Comparison of ENCODE assay signal across 29 cellular contexts in the genomic region with DNA sequence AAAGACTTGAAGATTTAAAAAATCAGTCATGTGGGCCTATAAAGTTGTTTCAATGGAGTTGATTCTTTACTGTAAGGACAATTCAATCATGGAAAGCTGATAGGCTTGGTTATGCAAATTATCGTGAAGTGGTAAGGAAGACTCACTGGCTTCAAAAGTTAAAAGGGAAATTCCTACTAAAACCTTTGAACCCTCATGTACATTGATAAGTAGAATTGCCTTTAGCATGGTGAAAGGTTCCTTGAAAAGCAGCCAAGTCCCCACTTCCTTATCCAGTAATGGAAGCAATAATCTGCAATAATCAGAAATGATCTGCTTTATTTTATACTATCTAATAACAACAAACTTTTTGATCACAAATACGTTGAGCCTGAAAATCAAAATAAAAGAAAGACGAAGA. TPM values are rescaled to one million over a fixed set of nuclear protein-coding genes. Genes with fewer than 3 reads are reported as not detected.
A peak's percentile ranks its signal among the peaks of the same experiment; 100 is the strongest.
DNase-seq lines count a peak whose midpoint lies in the region; ATAC-seq, FAIRE-seq and TF ChIP-seq lines count a peak whose summit lies in the region.
"Had no signal": no experiment of that assay in that cellular context is flagged by ENCODE, and none has a peak within 500 bp of the region (broad histone marks: within the 10 kb centered on the region; RNA-seq: fewer than 3 reads in every experiment).

No MANE protein-coding gene starts in this region.

- H3F3A ChIP-seq in SK-N-SH (replicated peaks; ENCODE audit: insufficient read depth), result no peaks in the 10 kb centered on the region

- H3K9me2 ChIP-seq in SK-N-SH, result no peaks in the 10 kb centered on the region

- H4K20me1 ChIP-seq in SK-N-SH (ENCODE audit: insufficient read depth) (no peaks in the 10 kb centered on the region), endothelial cell of umbilical vein (replicated peaks; ENCODE audit: control insufficient read depth, extremely low read depth, insufficient read depth, low read length) (no peaks in the 10 kb centered on the region)

- H2AFZ ChIP-seq in SK-N-SH (ENCODE audit: low read depth) (0 out of 2 replicates have a peak overlapping the region, but pooled peaks have one; percentile 49), endothelial cell of umbilical vein (ENCODE audit: low read depth, low read length) (peak overlapping the region; percentile 35)

- dilution Hi-C loops in endothelial cell of umbilical vein (cut with MboI; ENCODE audit: extremely low pct_ligation_motif_present, low sequenced_read_pairs), result no loop called here

- no peak for TF ChIP-seq RAD21 in SK-N-SH (IDR thresholded peaks at IDR 0.05; ENCODE audit: low read length)

- no peak for TF ChIP-seq CTCF in SK-N-SH (IDR thresholded peaks at IDR 0.05)
- TF ChIP-seq CTCF in endothelial cell of umbilical vein (IDR thresholded peaks at IDR 0.05; ENCODE audit: extremely low read depth in 1 of 2, insufficient read depth in 1 of 2, low read depth in 1 of 2, low read length in 2 of 2), result no peak

- H3K27ac ChIP-seq in SK-N-SH (ENCODE audit: low read depth in 2 of 2, low read length in 1 of 2) (no peak overlapping the region), endothelial cell of umbilical vein (ENCODE audit: insufficient read depth, low read depth, low read length) (no peak overlapping the region)
- H3K27ac ChIP-seq: HL-60, SJSA1 had no signal

- H3K9me3 ChIP-seq in SK-N-SH (no peaks in the 10 kb centered on the region), endothelial cell of umbilical vein (replicated peaks; ENCODE audit: control insufficient read depth, insufficient read depth, low read length) (no peaks in the 10 kb centered on the region)
- H3K9me3 ChIP-seq: BE2C, SJSA1 had no signal

- no peaks in the 10 kb centered on the region for H3K4me1 ChIP-seq in SK-N-SH (ENCODE audit: control insufficient read depth in 1 of 2, insufficient read depth in 2 of 2, low read depth in 1 of 2, low read length in 1 of 2)
- H3K4me1 ChIP-seq in endothelial cell of umbilical vein (ENCODE audit: control insufficient read depth, extremely low read depth, insufficient read depth, low read length), result peaks cover 2% of the 10 kb centered on the region
- H3K4me1 ChIP-seq: BE2C, SJSA1 had no signal

- no peak for TF ChIP-seq EP300 in SK-N-SH (IDR thresholded peaks at IDR 0.05; ENCODE audit: borderline replicate concordance in 1 of 2, low read depth in 1 of 2, low read length in 1 of 2)

- no peak overlapping the region for H3K4me3 ChIP-seq in SK-N-SH (ENCODE audit: low read depth in 2 of 2, low read length in 1 of 2)
- no peak overlapping the region for H3K4me3 ChIP-seq in endothelial cell of umbilical vein (replicated peaks in 1 of 3; ENCODE audit: insufficient read depth in 1 of 3, low read depth in 1 of 3, low read length in 3 of 3)
- H3K4me3 ChIP-seq: SJSA1 had no signal

- intact Hi-C loops in endothelial cell of umbilical vein (cut with micrococcal nuclease), result no loop called here

- no peak for TF ChIP-seq POLR2A in endothelial cell of umbilical vein (IDR thresholded peaks at IDR 0.05; ENCODE audit: low read depth, low read length)

- H3K36me3 ChIP-seq in SK-N-SH (replicated peaks in 1 of 2; ENCODE audit: control insufficient read depth in 1 of 2, insufficient read depth in 2 of 2, low read length in 1 of 2) (no peaks in the 10 kb centered on the region), endothelial cell of umbilical vein (ENCODE audit: control insufficient read depth in 2 of 2, extremely low read depth in 1 of 2, insufficient read depth in 2 of 2, low read length in 2 of 2) (no peaks in the 10 kb centered on the region)
- H3K36me3 ChIP-seq: BE2C, SJSA1 had no signal

- H3K79me2 ChIP-seq in SK-N-SH (ENCODE audit: insufficient read depth) (no peaks in the 10 kb centered on the region), endothelial cell of umbilical vein (ENCODE audit: control insufficient read depth, insufficient read depth, low read length) (no peaks in the 10 kb centered on the region)

- H3K4me2 ChIP-seq in SK-N-SH (no peak overlapping the region), endothelial cell of umbilical vein (ENCODE audit: insufficient read depth, low read length) (no peak overlapping the region)

- POLR2A ChIA-PET in SK-N-SH (lab: Yijun Ruan, JAX) (no interaction called here), endothelial cell of umbilical vein (lab: Charles Lee) (no interaction called here)

- H3K27me3 ChIP-seq in SK-N-SH (ENCODE audit: insufficient read depth) (no peaks in the 10 kb centered on the region), endothelial cell of umbilical vein (ENCODE audit: control insufficient read depth in 2 of 2, insufficient read depth in 2 of 2, low read length in 2 of 2) (no peaks in the 10 kb centered on the region)
- H3K27me3 ChIP-seq: BE2C, SJSA1 had no signal

- no TSS peak for BruUV-seq in endothelial cell of umbilical vein (replicated peaks; lab: Mats Ljungman, UMichigan)

- H3K9me1 ChIP-seq in endothelial cell of umbilical vein (replicated peaks; ENCODE audit: control insufficient read depth, extremely low read depth, insufficient read depth, low read length), result no peaks in the 10 kb centered on the region

- DNase-seq in SK-N-SH, result no peak
- peak; percentile 26 for DNase-seq in endothelial cell of umbilical vein (ENCODE audit: low read depth, low spot score)
- DNase-seq in mucosa of gallbladder (ENCODE audit: low spot score), result peak; percentile 39
- no peak for DNase-seq in stimulated activated CD4-positive, alpha-beta T cell treated with anti-CD3 and anti-CD28 coated beads, Interleukin-2, amount 100 ng/mL, for 48 hours
- no peak for DNase-seq in NCI-H128 (lab: John Stamatoyannopoulos, UW; ENCODE audit: unreplicated experiment)
- no peak for DNase-seq in putamen (ENCODE audit: low spot score)
- DNase-seq in hypothalamus (lab: John Stamatoyannopoulos, UW), result no peak
- DNase-seq: 8988T, ACHN, BE2C, DMS153, DND-41, KBM-7, MV-4-11, NCI-H1105 treated with DMSO at 0.1 percent for 48 hours, NCI-H2029 treated with DMSO at 0.1 percent for 48 hours, NCI-H446 treated with DMSO at 0.1 percent for 48 hours, NCI-H526, NCI-H82, Right ventricle myocardium superior, RPMI8226 had no signal

- peak; percentile 21 for FAIRE-seq in endothelial cell of umbilical vein (lab: Jason Lieb, UNC)
- FAIRE-seq: H54 had no signal

- 61% methylated on average over 3 of the region's 3 CpGs for WGBS in SK-N-SH (ENCODE audit: low lambda C conversion rate)

- CTCF ChIA-PET in SK-N-SH (lab: Yijun Ruan, JAX) (interaction anchor here (0.9 kb wide), 1 partner anchor 10 kb away, joined by 3 read pairs; no protein-coding TSS in a partner anchor), endothelial cell of umbilical vein (lab: Charles Lee) (interaction anchor here (1.6 kb wide), 1 partner anchor 63 kb away, joined by 4 read pairs; no protein-coding TSS in a partner anchor)

- ATAC-seq in SK-N-SH treated with all-trans-retinoic acid at 6 μM for 48 hours, result no peak

- H3K9ac ChIP-seq in SK-N-SH, result no peak overlapping the region
- no peak overlapping the region for H3K9ac ChIP-seq in endothelial cell of umbilical vein (replicated peaks; ENCODE audit: extremely low read depth, insufficient read depth, low read length)

TF ChIP-seq in SK-N-SH, 30 proteins besides CTCF, POLR2A, EP300 and RAD21 (continues in another document):
- no peak for TF ChIP-seq TCF12 (IDR thresholded peaks at IDR 0.05)
- TF ChIP-seq RCOR1 (IDR thresholded peaks at IDR 0.05; ENCODE audit: low read length), result no peak
- no peak for TF ChIP-seq MAX (IDR thresholded peaks at IDR 0.05; ENCODE audit: low read depth)

TF ChIP-seq in SK-N-SH treated with all-trans-retinoic acid at 6 μM for 48 hours, 23 proteins besides CTCF, POLR2A, EP300 and RAD21 (continues in another document):
- TF ChIP-seq ISL1 (CRISPR knock-in tag; IDR thresholded peaks at IDR 0.05), result no peak
- no peak for TF ChIP-seq ZC3H10 (CRISPR knock-in tag; IDR thresholded peaks at IDR 0.05)

TF ChIP-seq in endothelial cell of umbilical vein, 7 proteins besides CTCF, POLR2A, EP300 and RAD21:
- TF ChIP-seq POLR2AphosphoS5 (IDR thresholded peaks at IDR 0.05; ENCODE audit: insufficient read depth, low read depth, low read length) (no peak), MAX (IDR thresholded peaks at IDR 0.05; ENCODE audit: insufficient read depth, insufficient read length) (no peak), EZH2 (IDR thresholded peaks at IDR 0.05; ENCODE audit: borderline replicate concordance, low read depth, low read length, severe bottlenecking) (no peak)

RNA-seq across cellular contexts. Expression of gene CCL20, which starts 14.4 kb away (rescaled TPM):
- polyA plus RNA-seq in SK-N-SH (2012; rRNA removed), result 0.12 TPM in 1 of 2 replicates, not detected in the other
- 0.29 and 0.40 TPM in 2 replicates for polyA plus RNA-seq in SK-N-SH (2012; cell fraction: cytosol; rRNA removed)
- polyA plus RNA-seq in SK-N-SH (2012; cell fraction: nucleus; rRNA removed), result 0.19 and 0.21 TPM in 2 replicates
- 0.53 TPM in 1 of 2 replicates, not detected in the other for total RNA-seq in endothelial cell of umbilical vein
- polyA plus RNA-seq in endothelial cell of umbilical vein, result 0.16 and 0.32 TPM in 2 replicates
- polyA plus RNA-seq in endothelial cell of umbilical vein (2011; cell fraction: cytosol; rRNA removed), result 0.15 and 0.35 TPM in 2 replicates
- polyA plus RNA-seq in endothelial cell of umbilical vein (2011; cell fraction: nucleus; rRNA removed), result 0.40 TPM in 1 of 2 replicates, not detected in the other
- 0.51 and 0.55 TPM in 2 replicates for polyA plus RNA-seq in endothelial cell of umbilical vein (2012)
- not detected in 2 replicates for polyA minus RNA-seq in endothelial cell of umbilical vein
- 3.9 TPM for polyA minus RNA-seq in endothelial cell of umbilical vein (2011; cell fraction: cytosol; rRNA and poly(A)+ RNA removed)
- polyA minus RNA-seq in endothelial cell of umbilical vein (2011; cell fraction: nucleus; rRNA and poly(A)+ RNA removed), result not detected in 2 replicates
- 1.0 TPM for total RNA-seq in mucosa of gallbladder
- total RNA-seq: Right ventricle myocardium superior, SJSA1 had no signal

RNA-seq across cellular contexts. Expression of gene SCYGR8, which starts 53.5 kb away (rescaled TPM):
- polyA plus RNA-seq in SK-N-SH (2012; rRNA removed) (not detected in 2 replicates), endothelial cell of umbilical vein (not detected in 2 replicates)
- not detected in 2 replicates for polyA plus RNA-seq in SK-N-SH (2012; cell fraction: cytosol; rRNA removed)
- not detected in 2 replicates for polyA plus RNA-seq in SK-N-SH (2012; cell fraction: nucleus; rRNA removed)
- total RNA-seq in endothelial cell of umbilical vein (not detected in 2 replicates), mucosa of gallbladder (not detected)
- polyA plus RNA-seq in endothelial cell of umbilical vein (2011; cell fraction: cytosol; rRNA removed), result not detected in 2 replicates
- polyA plus RNA-seq in endothelial cell of umbilical vein (2011; cell fraction: nucleus; rRNA removed), result not detected in 2 replicates
- polyA plus RNA-seq in endothelial cell of umbilical vein (2012), result not detected in 2 replicates
- polyA minus RNA-seq in endothelial cell of umbilical vein, result not detected in 2 replicates
- not detected for polyA minus RNA-seq in endothelial cell of umbilical vein (2011; cell fraction: cytosol; rRNA and poly(A)+ RNA removed)
- not detected in 2 replicates for polyA minus RNA-seq in endothelial cell of umbilical vein (2011; cell fraction: nucleus; rRNA and poly(A)+ RNA removed)
- total RNA-seq: HT1080, LHCN-M2, MCF 10A, Right ventricle myocardium superior, SJSA1 had no signal
- polyA plus RNA-seq: CD14-positive monocyte had no signal

Comparison
In these comparisons a context has a peak if more than half of its experiments do, and no peak if none do; other contexts are left out.
1. DNase-seq: peak in endothelial cell of umbilical vein (single experiment) and mucosa of gallbladder (single experiment); none in SK-N-SH (single experiment), stimulated activated CD4-positive, alpha-beta T cell treated with anti-CD3 and anti-CD28 coated beads, Interleukin-2, amount 100 ng/mL, for 48 hours (0 of 2), NCI-H128 (single experiment), putamen (single experiment) and hypothalamus (0 of 51).